11 cellular contexts compared by ENCODE assay signal in the genomic region with DNA sequence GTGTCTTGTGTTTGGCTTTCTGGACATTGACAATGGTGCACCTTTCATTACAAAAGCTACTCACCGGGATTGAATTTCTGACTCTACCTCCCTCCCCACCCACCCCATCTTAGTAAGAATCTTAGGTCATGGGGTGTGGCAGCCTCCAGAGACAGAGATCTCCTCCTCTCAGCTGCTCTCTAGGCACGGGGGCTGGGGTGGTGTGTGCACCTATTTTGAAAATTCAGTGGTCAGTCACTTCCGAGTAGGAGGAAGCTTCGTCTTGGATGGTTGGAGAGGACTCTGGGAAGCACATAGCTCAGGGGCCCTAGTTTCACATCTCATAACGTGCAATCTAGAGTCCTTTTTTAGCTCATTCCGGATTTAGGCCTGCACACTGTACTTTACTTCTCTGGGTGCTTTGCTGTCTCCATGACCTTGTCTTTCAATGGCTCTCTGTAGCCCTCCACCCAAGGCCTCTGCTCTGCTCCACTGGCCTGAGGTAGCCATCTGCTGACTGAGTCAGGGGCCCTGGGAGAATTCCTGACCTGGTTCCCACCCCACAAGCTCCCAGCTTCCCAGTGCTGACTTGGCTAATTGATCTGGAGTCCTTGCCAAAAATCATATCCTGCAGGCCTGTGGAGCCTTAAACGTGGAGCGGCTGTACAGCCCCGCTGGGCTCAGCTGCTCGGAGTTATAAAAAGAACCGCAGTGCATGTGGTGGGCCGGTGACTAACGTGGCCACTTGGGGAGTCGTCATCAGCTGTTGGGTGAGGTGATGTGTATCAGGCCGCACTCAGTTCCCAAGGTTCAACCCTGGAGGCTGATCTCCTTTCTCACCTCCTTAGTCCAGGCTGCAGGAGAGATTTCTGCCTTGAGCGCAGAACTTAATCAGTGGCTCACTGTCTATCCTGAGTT. TPM values are rescaled to one million over a fixed set of nuclear protein-coding genes. Genes with fewer than 3 reads are reported as not detected.
A peak's percentile ranks its signal among the peaks of the same experiment; 100 is the strongest.
DNase-seq lines count a peak whose midpoint lies in the region; ATAC-seq, FAIRE-seq and TF ChIP-seq lines count a peak whose summit lies in the region.
"Had no signal": no experiment of that assay in that cellular context is flagged by ENCODE, and none has a peak within 500 bp of the region (broad histone marks: within the 10 kb centered on the region; RNA-seq: fewer than 3 reads in every experiment).

No MANE protein-coding gene starts in this region.

- no peak for ATAC-seq in HG03159 (IDR thresholded peaks at IDR 0.05; ENCODE audit: unreplicated experiment)

- DNase-seq in Daoy (ENCODE audit: low read depth) (peak; percentile 96), RCC 7860 (ENCODE audit: low spot score) (peak; percentile 82), fibroblast of pulmonary artery (ENCODE audit: low read depth) (peak; percentile 82), SW 1271 (lab: John Stamatoyannopoulos, UW) (no peak), hippocampal formation (lab: John Stamatoyannopoulos, UW) (no peak), SKM-1 treated with dmso at 0.1 percent for 144 hours (lab: John Stamatoyannopoulos, UW; ENCODE audit: unreplicated experiment) (no peak)
- DNase-seq: activated CD4-positive, alpha-beta T cell treated with anti-CD3 and anti-CD28 coated beads, Interleukin-2, amount 50 U/mL, for 4 hours; cortex of kidney; NK-92 treated with Interleukin-12 subunit alpha and Interleukin-12 subunit beta, amount 100 ng/mL, for 24 hours had no signal

- H3K27me3 Mint-ChIP-seq in nephron (ENCODE audit: low read depth), result peaks cover 17% of the 10 kb centered on the region

- peaks cover 25% of the 10 kb centered on the region for H3K4me1 Mint-ChIP-seq in nephron

- peak overlapping the region in 1 of 3 experiments; percentile 68 for H3K4me3 Mint-ChIP-seq in nephron

- no peaks in the 10 kb centered on the region for H3K36me3 Mint-ChIP-seq in nephron (ENCODE audit: low read depth)

- TF ChIP-seq CTCF in fibroblast of pulmonary artery (IDR thresholded peaks at IDR 0.05; ENCODE audit: low read length, missing control alignments), result no peak
- no peak for TF ChIP-seq CTCF in nephron (IDR thresholded peaks at IDR 0.05; ENCODE audit: unreplicated experiment in 3 of 3)

- FAIRE-seq in RCC 7860 (lab: Jason Lieb, UNC), result peak; percentile 80

- peak overlapping the region; percentile 65 to 98 (median 91) for H3K27ac Mint-ChIP-seq in nephron

- H3K4me3 ChIP-seq in fibroblast of pulmonary artery (replicated peaks; ENCODE audit: low read depth, low read length), result no peak overlapping the region

- peaks cover 52% of the 10 kb centered on the region for H3K9me3 Mint-ChIP-seq in nephron

RNA-seq across cellular contexts. Expression of gene ADAMTS14, which starts 19.3 kb away (rescaled TPM):
- 0.06 TPM in 1 of 2 replicates, not detected in the other for total RNA-seq in Daoy (2014; rRNA removed; shearing (Covaris generic))

RNA-seq across cellular contexts. Expression of gene PRF1, which starts 50.5 kb away (rescaled TPM):
- total RNA-seq in Daoy (2014; rRNA removed; shearing (Covaris generic)), result not detected in 2 replicates

Comparison
In these comparisons a context has a peak if more than half of its experiments do, and no peak if none do; other contexts are left out.
1. DNase-seq: peak in Daoy (single experiment), RCC 7860 (single experiment) and fibroblast of pulmonary artery (single experiment); none in SW 1271 (0 of 2), hippocampal formation (0 of 2) and SKM-1 treated with dmso at 0.1 percent for 144 hours (single experiment).